Comparison of ENCODE assay signal across 1 cellular context in the genomic region with DNA sequence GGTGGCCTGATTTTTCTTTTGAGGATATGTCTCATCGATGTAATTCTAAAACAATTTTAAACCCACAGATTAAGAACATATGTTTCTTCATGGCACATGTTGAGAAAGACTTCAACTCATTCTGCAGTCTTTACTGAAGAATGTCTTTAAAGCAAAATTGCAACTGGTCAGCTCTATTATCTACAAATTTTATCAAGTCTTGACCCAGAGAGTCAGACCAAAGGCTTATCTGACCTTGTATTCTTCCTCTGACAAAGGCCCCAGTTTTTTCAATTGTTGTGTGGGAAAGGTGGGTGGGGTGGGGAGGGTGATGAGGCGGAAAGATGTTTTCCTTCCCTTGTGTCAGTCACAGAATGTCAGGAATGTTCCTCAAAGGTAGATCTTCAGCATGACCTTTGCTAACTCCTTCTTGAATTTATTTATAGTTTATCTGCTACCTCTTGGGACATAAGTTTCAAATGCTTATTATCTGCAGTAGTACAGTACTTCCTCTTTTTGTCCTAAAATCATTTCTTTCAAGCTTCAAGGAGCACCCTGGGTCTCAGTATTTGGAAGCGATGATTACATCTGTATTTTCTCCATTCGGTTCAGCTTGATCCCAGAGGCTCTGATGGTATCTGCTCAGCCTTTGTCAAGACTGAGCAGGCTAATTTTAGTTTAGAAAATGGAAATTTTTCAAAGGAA.
TF ChIP-seq lines count a peak whose summit lies in the region.

No MANE protein-coding gene starts in this region.

TF ChIP-seq in HCT116, 20 proteins besides CTCF, POLR2A, EP300 and RAD21:
- TF ChIP-seq, protein P1, sequence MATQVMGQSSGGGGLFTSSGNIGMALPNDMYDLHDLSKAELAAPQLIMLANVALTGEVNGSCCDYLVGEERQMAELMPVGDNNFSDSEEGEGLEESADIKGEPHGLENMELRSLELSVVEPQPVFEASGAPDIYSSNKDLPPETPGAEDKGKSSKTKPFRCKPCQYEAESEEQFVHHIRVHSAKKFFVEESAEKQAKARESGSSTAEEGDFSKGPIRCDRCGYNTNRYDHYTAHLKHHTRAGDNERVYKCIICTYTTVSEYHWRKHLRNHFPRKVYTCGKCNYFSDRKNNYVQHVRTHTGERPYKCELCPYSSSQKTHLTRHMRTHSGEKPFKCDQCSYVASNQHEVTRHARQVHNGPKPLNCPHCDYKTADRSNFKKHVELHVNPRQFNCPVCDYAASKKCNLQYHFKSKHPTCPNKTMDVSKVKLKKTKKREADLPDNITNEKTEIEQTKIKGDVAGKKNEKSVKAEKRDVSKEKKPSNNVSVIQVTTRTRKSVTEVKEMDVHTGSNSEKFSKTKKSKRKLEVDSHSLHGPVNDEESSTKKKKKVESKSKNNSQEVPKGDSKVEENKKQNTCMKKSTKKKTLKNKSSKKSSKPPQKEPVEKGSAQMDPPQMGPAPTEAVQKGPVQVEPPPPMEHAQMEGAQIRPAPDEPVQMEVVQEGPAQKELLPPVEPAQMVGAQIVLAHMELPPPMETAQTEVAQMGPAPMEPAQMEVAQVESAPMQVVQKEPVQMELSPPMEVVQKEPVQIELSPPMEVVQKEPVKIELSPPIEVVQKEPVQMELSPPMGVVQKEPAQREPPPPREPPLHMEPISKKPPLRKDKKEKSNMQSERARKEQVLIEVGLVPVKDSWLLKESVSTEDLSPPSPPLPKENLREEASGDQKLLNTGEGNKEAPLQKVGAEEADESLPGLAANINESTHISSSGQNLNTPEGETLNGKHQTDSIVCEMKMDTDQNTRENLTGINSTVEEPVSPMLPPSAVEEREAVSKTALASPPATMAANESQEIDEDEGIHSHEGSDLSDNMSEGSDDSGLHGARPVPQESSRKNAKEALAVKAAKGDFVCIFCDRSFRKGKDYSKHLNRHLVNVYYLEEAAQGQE (IDR thresholded peaks at IDR 0.05; ENCODE audit: low read depth), result no peak
- TF ChIP-seq SP1 (IDR thresholded peaks at IDR 0.05; ENCODE audit: low read depth), result no peak
TF ChIP-seq in HCT116: peak in this region for 0.
